8 cellular contexts compared by ENCODE assay signal in genomic region chr10:36534471-36535002, GRCh38.
DNase-seq lines count a peak whose midpoint lies in the region; FAIRE-seq and TF ChIP-seq lines count a peak whose summit lies in the region.

No MANE protein-coding gene starts in this region.

- H2AFZ ChIP-seq in GM23248 (peak overlapping the region; percentile 8; the same call in 1 of the 2 replicates), H1 (ENCODE audit: low read length) (0 out of 2 replicates have a peak overlapping the region, but pooled peaks have one; percentile 71)

- no peak overlapping the region for H2AK5ac ChIP-seq in H1 (ENCODE audit: low read depth, low read length)

- no peak overlapping the region for H4K5ac ChIP-seq in H1 (ENCODE audit: insufficient read length, low read depth, low read length)

- peak; percentile 83 for DNase-seq in EL
- peak; percentile 96 for DNase-seq in GM23248
- DNase-seq in KG1 (lab: John Stamatoyannopoulos, UW): peak; percentile 22
- no peak for DNase-seq in H1 (ENCODE audit: low read depth in 1 of 2, low spot score in 2 of 2)
- DNase-seq in urothelium cell line (ENCODE audit: low spot score): peak; percentile 54
- DNase-seq in activated CD4-positive, alpha-beta T cell treated with anti-CD3 and anti-CD28 coated beads for 48 hours: no peak
- DNase-seq in NCI-H146 treated with DMSO at 0.1 percent for 48 hours (lab: John Stamatoyannopoulos, UW; ENCODE audit: unreplicated experiment): no peak
- no peak for DNase-seq in DMS153 treated with DMSO at 0.1 percent for 48 hours (lab: John Stamatoyannopoulos, UW; ENCODE audit: unreplicated experiment)

- TF ChIP-seq EP300 in H1 (IDR thresholded peaks at IDR 0.05; ENCODE audit: borderline replicate concordance in 1 of 2, low read depth in 2 of 2, low read length in 2 of 2): no peak

- TF ChIP-seq POLR2A in H1 (IDR thresholded peaks at IDR 0.05; ENCODE audit: control extremely low read depth in 1 of 2, low read depth in 2 of 2, low read length in 2 of 2): no peak

- no peak overlapping the region for H3K9ac ChIP-seq in GM23248
- H3K9ac ChIP-seq in H1 (replicated peaks in 1 of 4; ENCODE audit: extremely low read depth in 1 of 4, low read depth in 3 of 4, low read length in 3 of 4): no peak overlapping the region

- H3K79me2 ChIP-seq in GM23248 (ENCODE audit: insufficient read depth) (no peaks in the 10 kb centered on the region), H1 (ENCODE audit: control insufficient read depth in 1 of 2, insufficient read depth in 2 of 2, low read length in 2 of 2) (no peaks in the 10 kb centered on the region)

- H3K27ac ChIP-seq in GM23248 (peak overlapping the region; percentile 58), H1 (ENCODE audit: low read depth, low read length) (no peak overlapping the region)

- H4K8ac ChIP-seq in H1 (ENCODE audit: extremely low read depth, insufficient read depth, low read length): no peak overlapping the region

- peak overlapping the region; percentile 15 for H3K4me2 ChIP-seq in GM23248 (ENCODE audit: unreplicated experiment)
- no peak overlapping the region for H3K4me2 ChIP-seq in H1 (ENCODE audit: insufficient read depth in 1 of 2, low read depth in 2 of 2, low read length in 2 of 2)

- POLR2A ChIA-PET in H1 (lab: Charles Lee; ENCODE audit: partially characterized antibody): no interaction called here

- H3K4ac ChIP-seq in H1 (replicated peaks; ENCODE audit: insufficient read length, low read depth, low read length): no peak overlapping the region

- peaks cover 36% of the 10 kb centered on the region for H3K4me1 ChIP-seq in GM23248 (ENCODE audit: insufficient read depth)
- H3K4me1 ChIP-seq in H1 (replicated peaks in 1 of 4; ENCODE audit: control insufficient read depth in 3 of 4, insufficient read depth in 4 of 4, low read length in 3 of 4): no peaks in the 10 kb centered on the region

- no peaks in the 10 kb centered on the region for H3K36me3 ChIP-seq in GM23248 (ENCODE audit: low read depth)
- H3K36me3 ChIP-seq in H1 (ENCODE audit: control insufficient read depth in 2 of 4, insufficient read depth in 4 of 4, low read length in 3 of 4): no peaks in the 10 kb centered on the region

- no peak overlapping the region for H2BK15ac ChIP-seq in H1 (ENCODE audit: low read length)

- no peak overlapping the region for H2BK120ac ChIP-seq in H1 (replicated peaks; ENCODE audit: low read depth, low read length)

- H2BK12ac ChIP-seq in H1 (ENCODE audit: low read depth, low read length): no peak overlapping the region

- TF ChIP-seq RAD21 in H1 (IDR thresholded peaks at IDR 0.05 in 1 of 2, conservative IDR thresholded peaks at IDR 0.05 in 1 of 2; ENCODE audit: low read depth in 2 of 2, low read length in 2 of 2): no peak

- no peak for FAIRE-seq in H1 (lab: Jason Lieb, UNC)
- FAIRE-seq in urothelium cell line (lab: Jason Lieb, UNC): peak; percentile 84

- H3F3A ChIP-seq in GM23248 (ENCODE audit: insufficient read depth): peaks cover 40% of the 10 kb centered on the region

- no peaks in the 10 kb centered on the region for H3K9me2 ChIP-seq in GM23248 (ENCODE audit: insufficient read depth)

- H2BK20ac ChIP-seq in H1 (ENCODE audit: low read length): no peak overlapping the region

- in situ Hi-C loops in GM23248 (cut with MboI): no loop called here

- no peak overlapping the region for H3K23ac ChIP-seq in H1 (ENCODE audit: insufficient read length)

- H3K14ac ChIP-seq in H1 (ENCODE audit: insufficient read length): no peak overlapping the region

- WGBS in GM23248 (ENCODE audit: low coverage in 1 of 2, low lambda C conversion rate in 2 of 2, missing lambda C conversion rate in 2 of 2), 2 experiments: 1 to 4% methylated on average over 5 of the region's 5 CpGs
- 96% methylated on average over 5 of the region's 5 CpGs; no CpG with 5 or more reads in 1 of the 2 experiments for WGBS in H1 (ENCODE audit: extremely low coverage in 1 of 2, insufficient coverage in 1 of 2, insufficient read length in 1 of 2, insufficient replicate concordance in 2 of 2, low coverage in 1 of 2, low lambda C conversion rate in 2 of 2, missing lambda C conversion rate in 1 of 2), 2 experiments

- H3K23me2 ChIP-seq in H1 (ENCODE audit: low read depth, low read length): no peaks in the 10 kb centered on the region

- H3K56ac ChIP-seq in H1 (replicated peaks; ENCODE audit: insufficient read length, low read depth, low read length): no peak overlapping the region

- no peaks in the 10 kb centered on the region for H4K20me1 ChIP-seq in GM23248 (ENCODE audit: insufficient read depth)
- no peaks in the 10 kb centered on the region for H4K20me1 ChIP-seq in H1 (replicated peaks in 1 of 2; ENCODE audit: control insufficient read depth in 1 of 2, insufficient read depth in 2 of 2, low read length in 2 of 2)

- no peaks in the 10 kb centered on the region for H3K79me1 ChIP-seq in H1 (ENCODE audit: low read depth, low read length)

- CTCF ChIA-PET in H1 (lab: Charles Lee; ENCODE audit: partially characterized antibody): interaction anchor here (0.6 to 1.9 kb wide), 3 partner anchors 10 to 78 kb away, joined by 3 to 4 read pairs (median 4); no protein-coding TSS in a partner anchor

- H3K9me3 ChIP-seq in GM23248 (ENCODE audit: low read depth) (peaks cover 4% of the 10 kb centered on the region), H1 (ENCODE audit: insufficient read depth in 2 of 2, low read depth in 1 of 2, low read length in 1 of 2) (peaks cover 0 to 1% of the 10 kb centered on the region in 2 experiments; a peak in 1 of 4 replicates)

- H3K4me3 ChIP-seq in GM23248 (no peak overlapping the region), H1 (ENCODE audit: extremely low read depth in 1 of 4, insufficient read depth in 2 of 4, low read depth in 3 of 4, low read length in 4 of 4) (no peak overlapping the region)

- no peak overlapping the region for H3K18ac ChIP-seq in H1 (ENCODE audit: extremely low read depth, low read length)

- H3K27me3 ChIP-seq in GM23248 (replicated peaks; ENCODE audit: insufficient read depth): no peaks in the 10 kb centered on the region
- H3K27me3 ChIP-seq in H1 (replicated peaks in 1 of 4; ENCODE audit: control insufficient read depth in 3 of 4, extremely low read depth in 1 of 4, insufficient read depth in 3 of 4, low read length in 3 of 4): no peaks in the 10 kb centered on the region

- no peak for TF ChIP-seq CTCF in H1 (IDR thresholded peaks at IDR 0.05; ENCODE audit: control extremely low read depth in 1 of 3, insufficient read depth in 1 of 3, low read depth in 1 of 3, low read length in 3 of 3)

- no peak overlapping the region for H2BK5ac ChIP-seq in H1 (ENCODE audit: low read depth, low read length)

- H4K91ac ChIP-seq in H1 (replicated peaks; ENCODE audit: insufficient read length, low read length): no peak overlapping the region

TF ChIP-seq in H1, 55 proteins besides CTCF, POLR2A, EP300 and RAD21:
- no peak for TF ChIP-seq SP1 (IDR thresholded peaks at IDR 0.05; ENCODE audit: low read depth, low read length)
- no peak for TF ChIP-seq RNF2 (IDR thresholded peaks at IDR 0.05; ENCODE audit: borderline replicate concordance, low read depth, low read length, missing control alignments, poor library complexity, severe bottlenecking)
- no peak for TF ChIP-seq NRF1 (IDR thresholded peaks at IDR 0.05; ENCODE audit: low read depth, low read length)
- TF ChIP-seq ATF3 (IDR thresholded peaks at IDR 0.05; ENCODE audit: insufficient read depth, low read depth, low read length): no peak
- no peak for TF ChIP-seq FOSL1 (IDR thresholded peaks at IDR 0.05; ENCODE audit: insufficient read depth, low read depth, low read length)
- no peak for TF ChIP-seq SIN3A (conservative IDR thresholded peaks at IDR 0.05 in 1 of 2, IDR thresholded peaks at IDR 0.05 in 1 of 2; ENCODE audit: low read depth in 1 of 2, low read length in 2 of 2)
- TF ChIP-seq SP4 (IDR thresholded peaks at IDR 0.05; ENCODE audit: low read length): no peak
- TF ChIP-seq EZH2 (IDR thresholded peaks at IDR 0.05; ENCODE audit: low read depth, low read length, severe bottlenecking): no peak
- no peak for TF ChIP-seq RXRA (IDR thresholded peaks at IDR 0.05; ENCODE audit: insufficient read depth, low read depth, low read length)
- no peak for TF ChIP-seq HDAC2 (IDR thresholded peaks at IDR 0.05; ENCODE audit: borderline replicate concordance in 1 of 2, low read depth in 2 of 2, low read length in 2 of 2)
- TF ChIP-seq ZNF274 (IDR thresholded peaks at IDR 0.05; ENCODE audit: borderline replicate concordance, extremely low read depth, low read length): no peak
- TF ChIP-seq TBP (IDR thresholded peaks at IDR 0.05; ENCODE audit: low read depth, low read length): no peak

Comparison
In these comparisons a context has a peak if more than half of its experiments do, and no peak if none do; other contexts are left out.
1. DNase-seq: peak in EL (single experiment), GM23248 (single experiment), KG1 (single experiment) and urothelium cell line (single experiment); none in H1 (0 of 2), activated CD4-positive, alpha-beta T cell treated with anti-CD3 and anti-CD28 coated beads for 48 hours (single experiment), NCI-H146 treated with DMSO at 0.1 percent for 48 hours (single experiment) and DMS153 treated with DMSO at 0.1 percent for 48 hours (single experiment).